ENCODE assay signal across 28 cellular contexts in the genomic region with DNA sequence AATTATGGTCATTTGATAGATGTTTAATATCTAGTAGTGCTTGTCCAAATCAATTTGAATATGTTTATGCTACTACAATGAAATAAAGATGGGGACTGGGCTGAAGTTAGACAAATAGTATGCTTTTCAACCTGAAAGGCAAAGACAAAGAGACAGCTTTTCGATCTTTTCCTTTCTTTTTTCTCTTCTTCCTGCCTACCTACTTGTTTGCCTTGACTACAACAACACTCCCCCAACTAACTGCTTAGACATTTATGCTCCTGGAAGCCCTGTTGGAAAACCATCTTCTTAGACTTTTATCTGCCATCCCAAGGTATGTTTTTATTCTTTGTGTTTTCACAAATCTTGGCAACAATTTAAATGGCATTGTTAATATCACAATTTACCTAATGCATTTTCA.
"Had no signal": no experiment of that assay in that cellular context is flagged by ENCODE, and none has a peak within 500 bp of the region (broad histone marks: within the 10 kb centered on the region; RNA-seq: fewer than 3 reads in every experiment).

No MANE protein-coding gene starts in this region.

- H3K27me3 ChIP-seq: colonic mucosa, gastrocnemius medialis, neural progenitor cell, right lobe of liver, suprapubic skin, transverse colon, upper lobe of right lung, uterus had no signal

- H3K27me3 Mint-ChIP-seq: dendritic cell treated with granulocyte-macrophage colony-stimulating factor and Interleukin-4, amounts not matched to agents 40 ng/mL and 50 ng/mL, for 4 days; effector memory CD8-positive, alpha-beta T cell; naive B cell; progenitor cell of endocrine pancreas; stimulated activated naive CD8-positive, alpha-beta T cell treated with anti-CD3 and anti-CD28 coated beads, Interleukin-15, amount 100 ng/mL, for 72 hours had no signal

- H3K9me3 ChIP-seq: colonic mucosa, gastrocnemius medialis, lower lobe of right lung, mucosa of descending colon, right lobe of liver, suprapubic skin, transverse colon, upper lobe of right lung, uterus had no signal

- H3K36me3 ChIP-seq: colonic mucosa, gastrocnemius medialis, lower lobe of right lung, neural progenitor cell, right lobe of liver, suprapubic skin, transverse colon, upper lobe of right lung, uterus had no signal

- H2AFZ ChIP-seq: neural progenitor cell, parathyroid adenoma had no signal

- H3K4me3 Mint-ChIP-seq: dendritic cell treated with granulocyte-macrophage colony-stimulating factor and Interleukin-4, amounts not matched to agents 40 ng/mL and 50 ng/mL, for 4 days; effector memory CD8-positive, alpha-beta T cell; mesothelial cell of epicardium; nephron; neural progenitor cell; stimulated activated naive CD8-positive, alpha-beta T cell treated with anti-CD3 and anti-CD28 coated beads, Interleukin-15, amount 100 ng/mL, for 72 hours had no signal

- ATAC-seq: effector memory CD8-positive, alpha-beta T cell; esophagus mucosa; gastrocnemius medialis; left ventricle myocardium superior; mucosa of descending colon; stimulated activated naive CD8-positive, alpha-beta T cell treated with anti-CD3 and anti-CD28 coated beads, Interleukin-15, amount 100 ng/mL, for 72 hours had no signal

- H3K27ac ChIP-seq: colonic mucosa, epithelial cell of prostate, gastrocnemius medialis, lower lobe of right lung, neural progenitor cell, parathyroid adenoma, right lobe of liver, suprapubic skin, transverse colon, upper lobe of right lung, uterus had no signal

- H3K36me3 Mint-ChIP-seq: mesothelial cell of epicardium, naive B cell, neural progenitor cell had no signal

- FAIRE-seq: endometrium, keratinocyte, small intestine had no signal

- H3K27ac Mint-ChIP-seq: dendritic cell treated with granulocyte-macrophage colony-stimulating factor and Interleukin-4, amounts not matched to agents 40 ng/mL and 50 ng/mL, for 4 days; effector memory CD8-positive, alpha-beta T cell; mesothelial cell of epicardium; nephron; neural progenitor cell; progenitor cell of endocrine pancreas; stimulated activated naive CD8-positive, alpha-beta T cell treated with anti-CD3 and anti-CD28 coated beads, Interleukin-15, amount 100 ng/mL, for 72 hours had no signal

- DNase-seq: colonic mucosa; effector memory CD8-positive, alpha-beta T cell; gastrocnemius medialis; head of caudate nucleus; left ventricle myocardium superior; lower lobe of right lung; mucosa of descending colon; naive B cell; right lobe of liver; small intestine; stimulated activated CD4-positive, alpha-beta T cell treated with anti-CD3 and anti-CD28 coated beads, Interleukin-15, amount 100 ng/mL, for 24 hours; stimulated activated CD4-positive, alpha-beta T cell treated with anti-CD3 and anti-CD28 coated beads, Interleukin-2, amount 100 ng/mL, for 48 hours; stimulated activated naive CD4-positive, alpha-beta T cell; stimulated activated naive CD8-positive, alpha-beta T cell treated with anti-CD3 and anti-CD28 coated beads, Interleukin-15, amount 100 ng/mL, for 72 hours; transverse colon; upper lobe of right lung; uterus had no signal

- H3K4me1 ChIP-seq: colonic mucosa, gastrocnemius medialis, neural progenitor cell, parathyroid adenoma, suprapubic skin, transverse colon, uterus had no signal

- H3K4me3 ChIP-seq: colonic mucosa, gastrocnemius medialis, lower lobe of right lung, mucosa of descending colon, neural progenitor cell, right lobe of liver, suprapubic skin, transverse colon, upper lobe of right lung, uterus had no signal

- H3K4me2 ChIP-seq: neural progenitor cell had no signal

- H3K4me1 Mint-ChIP-seq: nephron; neural progenitor cell; stimulated activated naive CD8-positive, alpha-beta T cell treated with anti-CD3 and anti-CD28 coated beads, Interleukin-15, amount 100 ng/mL, for 72 hours had no signal

- H3K79me2 ChIP-seq: parathyroid adenoma had no signal

- H3K9ac ChIP-seq: neural progenitor cell, parathyroid adenoma had no signal

- H3K9me3 Mint-ChIP-seq: dendritic cell treated with granulocyte-macrophage colony-stimulating factor and Interleukin-4, amounts not matched to agents 40 ng/mL and 50 ng/mL, for 4 days; effector memory CD8-positive, alpha-beta T cell; naive B cell; nephron; neural progenitor cell; stimulated activated naive CD8-positive, alpha-beta T cell treated with anti-CD3 and anti-CD28 coated beads, Interleukin-15, amount 100 ng/mL, for 72 hours had no signal
